8 cellular contexts compared by ENCODE assay signal in genomic region chr16:21598676-21599157, GRCh38. TPM values are rescaled to one million over a fixed set of nuclear protein-coding genes. Genes with fewer than 3 reads are reported as not detected.
A peak's percentile ranks its signal among the peaks of the same experiment; 100 is the strongest.
DNase-seq lines count a peak whose midpoint lies in the region; ATAC-seq and TF ChIP-seq lines count a peak whose summit lies in the region.

No MANE protein-coding gene starts in this region.

- H3K4me2 ChIP-seq in SK-N-SH, result peak overlapping the region; percentile 78
- peak overlapping the region; percentile 64 for H3K4me2 ChIP-seq in mesenchymal stem cell (ENCODE audit: low read length, poor library complexity, severe bottlenecking)

- H3K14ac ChIP-seq in mesenchymal stem cell (ENCODE audit: low read length in 2 of 2), result peak overlapping the region in 1 of 2 experiments; percentile 85

- H2AK5ac ChIP-seq in mesenchymal stem cell (ENCODE audit: low read length, severe bottlenecking), result no peak overlapping the region

- peak overlapping the region; percentile 98 for H4K8ac ChIP-seq in mesenchymal stem cell (ENCODE audit: low read length)

- DNase-seq in A673 (ENCODE audit: low spot score) (no peak), SK-N-SH (no peak), mesenchymal stem cell (no peak), dedifferentiated amniotic fluid mesenchymal stem cell (ENCODE audit: extremely low spot score) (no peak), NCI-H128 (lab: John Stamatoyannopoulos, UW; ENCODE audit: unreplicated experiment) (no peak)

- H3K9ac ChIP-seq in SK-N-SH (peak overlapping the region; percentile 91), duodenal mucosa (ENCODE audit: low read depth in 1 of 2, low read length in 2 of 2) (peak overlapping the region; percentile 95 to 98), mesenchymal stem cell (ENCODE audit: low read length) (peak overlapping the region; percentile 95)

- H3K79me1 ChIP-seq in mesenchymal stem cell (replicated peaks; ENCODE audit: low read length, poor library complexity, severe bottlenecking), result no peaks in the 10 kb centered on the region

- peak overlapping the region; percentile 95 for H3K27ac ChIP-seq in A673 (ENCODE audit: low read depth, low read length, poor library complexity, severe bottlenecking)
- H3K27ac ChIP-seq in SK-N-SH (ENCODE audit: low read depth in 2 of 2, low read length in 1 of 2), result peak overlapping the region; percentile 86 to 90
- peak overlapping the region; percentile 93 for H3K27ac ChIP-seq in duodenal mucosa (ENCODE audit: low read depth, low read length)
- H3K27ac ChIP-seq in mesenchymal stem cell (ENCODE audit: low read length, poor library complexity, severe bottlenecking), result peak overlapping the region; percentile 77
- peak overlapping the region; percentile 97 for H3K27ac ChIP-seq in urinary bladder (ENCODE audit: low read depth)

- peak overlapping the region; percentile 67 for H4K91ac ChIP-seq in mesenchymal stem cell (ENCODE audit: low read length)

- H3K4me3 ChIP-seq in A673 (ENCODE audit: low read depth, low read length, poor library complexity, severe bottlenecking) (peak overlapping the region; percentile 94), SK-N-SH (ENCODE audit: low read depth in 2 of 2, low read length in 1 of 2) (peak overlapping the region; percentile 78 to 83), duodenal mucosa (ENCODE audit: low read depth in 1 of 2, low read length in 2 of 2) (peak overlapping the region; percentile 92 to 98), mesenchymal stem cell (ENCODE audit: insufficient read depth in 1 of 2, low read depth in 1 of 2, low read length in 2 of 2) (peak overlapping the region; percentile 95 to 97), urinary bladder (ENCODE audit: low read depth, low read length) (peak overlapping the region; percentile 98)

- TSS peak; percentile 93 for BruUV-seq in A673 (replicated peaks; lab: Mats Ljungman, UMichigan)

- H2BK12ac ChIP-seq in mesenchymal stem cell (ENCODE audit: low read length in 2 of 2), result no peak overlapping the region

- H3K9me2 ChIP-seq in SK-N-SH, result no peaks in the 10 kb centered on the region

- peak overlapping the region; percentile 71 to 96 for H3K18ac ChIP-seq in mesenchymal stem cell (ENCODE audit: low read depth in 1 of 2, low read length in 2 of 2)

- H3K4me1 ChIP-seq in A673 (ENCODE audit: insufficient read depth, low read length, poor library complexity, severe bottlenecking) (peaks cover 16% of the 10 kb centered on the region), SK-N-SH (ENCODE audit: control insufficient read depth in 1 of 2, insufficient read depth in 2 of 2, low read depth in 1 of 2, low read length in 1 of 2) (peaks cover 4 to 10% of the 10 kb centered on the region in 2 experiments; a peak in 3 of 4 replicates), duodenal mucosa (ENCODE audit: control insufficient read depth in 1 of 2, insufficient read depth in 2 of 2, low read length in 2 of 2) (peaks cover 22 to 27% of the 10 kb centered on the region in 2 donors), mesenchymal stem cell (ENCODE audit: control insufficient read depth, insufficient read depth, low read depth, low read length) (peaks cover 3% of the 10 kb centered on the region), urinary bladder (ENCODE audit: insufficient read depth) (peaks cover 2% of the 10 kb centered on the region)

- POLR2A ChIA-PET in A673 (lab: Charles Lee; ENCODE audit: low non-redundant PET), result no interaction called here
- POLR2A ChIA-PET in SK-N-SH (lab: Yijun Ruan, JAX), result interaction anchor here (1.3 kb wide), 1 partner anchor 28 kb away, joined by 4 read pairs; no protein-coding TSS in a partner anchor

- H3K4ac ChIP-seq in mesenchymal stem cell (ENCODE audit: low read depth in 1 of 2, low read length in 2 of 2), result peak overlapping the region; percentile 36 to 96

- no peak for TF ChIP-seq RAD21 in SK-N-SH (IDR thresholded peaks at IDR 0.05; ENCODE audit: low read length)

- H3K9me3 ChIP-seq in A673 (ENCODE audit: low read depth, low read length, poor library complexity, severe bottlenecking) (no peaks in the 10 kb centered on the region), SK-N-SH (no peaks in the 10 kb centered on the region), duodenal mucosa (ENCODE audit: control insufficient read depth in 1 of 2, low read length in 2 of 2) (no peaks in the 10 kb centered on the region), mesenchymal stem cell (ENCODE audit: control insufficient read depth, low read length) (no peaks in the 10 kb centered on the region)

- TF ChIP-seq CTCF in A673 (conservative IDR thresholded peaks at IDR 0.05; ENCODE audit: low read depth, low read length) (no peak), SK-N-SH (IDR thresholded peaks at IDR 0.05) (no peak)

- no peak overlapping the region for H2BK5ac ChIP-seq in mesenchymal stem cell (ENCODE audit: low read depth, low read length, poor library complexity, severe bottlenecking)

- TF ChIP-seq EP300 in SK-N-SH (IDR thresholded peaks at IDR 0.05; ENCODE audit: borderline replicate concordance in 1 of 2, low read depth in 1 of 2, low read length in 1 of 2), result no peak

- no peaks in the 10 kb centered on the region for H3F3A ChIP-seq in SK-N-SH (replicated peaks; ENCODE audit: insufficient read depth)

- peak overlapping the region; percentile 86 for H3K23ac ChIP-seq in mesenchymal stem cell (ENCODE audit: low read length in 2 of 2)

- H2AFZ ChIP-seq in SK-N-SH (ENCODE audit: low read depth) (peak overlapping the region; percentile 85), mesenchymal stem cell (ENCODE audit: low read depth, low read length) (peak overlapping the region; percentile 91)

- no peaks in the 10 kb centered on the region for H3K36me3 ChIP-seq in A673 (ENCODE audit: insufficient read depth, low read length, poor library complexity, severe bottlenecking)
- H3K36me3 ChIP-seq in SK-N-SH (replicated peaks in 1 of 2; ENCODE audit: control insufficient read depth in 1 of 2, insufficient read depth in 2 of 2, low read length in 1 of 2), result no peaks in the 10 kb centered on the region
- H3K36me3 ChIP-seq in duodenal mucosa (ENCODE audit: control insufficient read depth in 1 of 2, insufficient read depth in 2 of 2, low read length in 2 of 2), result no peaks in the 10 kb centered on the region
- H3K36me3 ChIP-seq in mesenchymal stem cell (ENCODE audit: control insufficient read depth in 1 of 2, insufficient read depth in 2 of 2, low read depth in 1 of 2, low read length in 2 of 2), result no peaks in the 10 kb centered on the region
- H3K36me3 ChIP-seq in urinary bladder (ENCODE audit: insufficient read depth), result no peaks in the 10 kb centered on the region

- CTCF ChIA-PET in A673 (lab: Charles Lee), result no interaction called here
- CTCF ChIA-PET in SK-N-SH (lab: Yijun Ruan, JAX), result interaction anchor here (1.0 to 3.6 kb wide), 5 partner anchors 11 to 110 kb away, joined by 3 to 19 read pairs (median 4); no protein-coding TSS in a partner anchor

- peaks cover 38% of the 10 kb centered on the region for H3K79me2 ChIP-seq in SK-N-SH (ENCODE audit: insufficient read depth)

- H3K27me3 ChIP-seq in A673 (replicated peaks; ENCODE audit: insufficient read depth, low read depth, low read length, poor library complexity), result no peaks in the 10 kb centered on the region
- no peaks in the 10 kb centered on the region for H3K27me3 ChIP-seq in SK-N-SH (ENCODE audit: insufficient read depth)
- H3K27me3 ChIP-seq in duodenal mucosa (ENCODE audit: control insufficient read depth in 1 of 2, insufficient read depth in 2 of 2, low read length in 2 of 2), result no peaks in the 10 kb centered on the region
- no peaks in the 10 kb centered on the region for H3K27me3 ChIP-seq in mesenchymal stem cell (ENCODE audit: control insufficient read depth in 1 of 2, insufficient read depth in 1 of 2, low read length in 2 of 2)

- H2BK120ac ChIP-seq in mesenchymal stem cell (ENCODE audit: low read depth, low read length), result no peak overlapping the region

- peaks cover 37% of the 10 kb centered on the region for H4K20me1 ChIP-seq in SK-N-SH (ENCODE audit: insufficient read depth)

- 10% methylated on average over 16 of the region's 17 CpGs for WGBS in SK-N-SH (ENCODE audit: low lambda C conversion rate)
- 5% methylated on average over 16 of the region's 17 CpGs for WGBS in mesenchymal stem cell
- WGBS in urinary bladder, result 2% methylated on average over 17 of the region's 17 CpGs

- peak; percentile 4 for ATAC-seq in GM19395 (IDR thresholded peaks at IDR 0.05; ENCODE audit: unreplicated experiment)

- no peak overlapping the region for H2BK15ac ChIP-seq in mesenchymal stem cell (ENCODE audit: low read depth, poor library complexity, severe bottlenecking)

- intact Hi-C loops in A673 (cut with micrococcal nuclease; ENCODE audit: unreplicated experiment), result loop anchor here (5.0 kb wide), 1 partner anchor 44 kb away; no protein-coding TSS in a partner anchor

TF ChIP-seq in SK-N-SH, 30 proteins besides CTCF, POLR2A, EP300 and RAD21 (continues in another document):
- TF ChIP-seq, protein P1, sequence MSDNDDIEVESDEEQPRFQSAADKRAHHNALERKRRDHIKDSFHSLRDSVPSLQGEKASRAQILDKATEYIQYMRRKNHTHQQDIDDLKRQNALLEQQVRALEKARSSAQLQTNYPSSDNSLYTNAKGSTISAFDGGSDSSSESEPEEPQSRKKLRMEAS (IDR thresholded peaks at IDR 0.05; ENCODE audit: low read depth), result no peak
- no peak for TF ChIP-seq ELF1 (IDR thresholded peaks at IDR 0.05)

RNA-seq across cellular contexts. Expression of gene METTL9, which starts 0.7 kb away (rescaled TPM):
- total RNA-seq in A673 (2021) (145 and 151 TPM in 2 replicates), urinary bladder (163 TPM)
- polyA plus RNA-seq in SK-N-SH (2012; rRNA removed) (70.7 and 82.9 TPM in 2 replicates), urinary bladder (66.2 TPM)
- polyA plus RNA-seq in SK-N-SH (2012; cell fraction: cytosol; rRNA removed), result 108 and 115 TPM in 2 replicates
- polyA plus RNA-seq in SK-N-SH (2012; cell fraction: nucleus; rRNA removed), result 28.0 and 48.3 TPM in 2 replicates
- 113 TPM for polyA plus RNA-seq in mesenchymal stem cell (2013, experiment 1 of 2)
- 117 TPM for polyA plus RNA-seq in mesenchymal stem cell (2013, experiment 2 of 2)

RNA-seq across cellular contexts. Expression of gene IGSF6, which starts 53.7 kb away (rescaled TPM):
- total RNA-seq in A673 (2021), result not detected in 2 replicates
- polyA plus RNA-seq in SK-N-SH (2012; rRNA removed), result not detected in 2 replicates
- polyA plus RNA-seq in SK-N-SH (2012; cell fraction: cytosol; rRNA removed), result not detected in 2 replicates
- polyA plus RNA-seq in SK-N-SH (2012; cell fraction: nucleus; rRNA removed), result not detected in 2 replicates
- polyA plus RNA-seq in mesenchymal stem cell (2013, experiment 1 of 2), result not detected
- polyA plus RNA-seq in mesenchymal stem cell (2013, experiment 2 of 2), result not detected
- total RNA-seq in urinary bladder, result 4.0 TPM
- polyA plus RNA-seq in urinary bladder, result 1.4 TPM
